9 cellular contexts compared by ENCODE assay signal in the genomic region with DNA sequence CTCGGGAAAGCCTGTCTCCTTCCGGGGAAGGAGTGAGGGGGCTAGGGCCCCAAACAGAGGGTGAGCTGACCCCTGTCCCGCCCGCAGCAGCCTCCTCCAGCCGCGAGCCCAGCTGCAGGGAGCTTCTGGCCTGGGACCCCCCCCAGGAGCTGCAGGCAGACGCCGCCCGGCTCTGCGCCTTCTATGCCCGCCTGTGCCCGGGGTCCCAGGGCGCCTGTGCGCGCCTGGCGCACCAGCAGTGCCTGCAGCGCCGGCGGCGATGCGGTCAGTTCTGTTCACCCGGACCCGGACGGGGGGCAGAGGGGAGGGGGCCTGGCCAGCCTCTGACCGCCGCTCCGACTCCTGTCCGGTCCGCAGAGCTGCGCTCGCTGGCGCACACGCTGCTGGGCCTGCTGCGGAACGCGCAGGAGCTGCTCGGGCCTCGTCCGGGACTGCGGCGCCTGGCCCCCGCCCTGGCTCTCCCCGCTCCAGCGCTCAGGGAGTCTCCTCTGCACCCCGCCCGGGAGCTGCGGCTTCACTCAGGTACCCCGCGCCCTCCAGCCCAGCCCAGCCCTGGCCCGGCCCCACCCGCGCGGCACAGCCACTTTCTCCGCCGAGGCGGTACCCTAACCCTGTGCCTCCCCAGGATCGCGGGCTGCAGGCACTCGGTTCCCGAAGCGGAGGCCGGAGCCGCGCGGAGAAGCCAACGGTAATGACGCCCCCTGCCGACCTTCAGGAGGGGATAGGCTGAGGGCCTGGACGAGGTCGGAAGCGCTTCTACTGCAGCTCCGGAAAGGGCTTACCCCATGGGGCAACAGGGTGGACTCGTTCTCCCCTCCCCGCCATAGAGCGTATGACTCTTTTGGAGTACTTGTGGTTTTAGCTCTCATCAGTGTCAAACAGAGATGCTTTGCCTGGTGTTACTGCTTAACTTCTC. TPM values are rescaled to one million over a fixed set of nuclear protein-coding genes. Genes with fewer than 3 reads are reported as not detected.
A peak's percentile ranks its signal among the peaks of the same experiment; 100 is the strongest.
DNase-seq lines count a peak whose midpoint lies in the region; ATAC-seq and TF ChIP-seq lines count a peak whose summit lies in the region.
"Had no signal": no experiment of that assay in that cellular context is flagged by ENCODE, and none has a peak within 500 bp of the region (broad histone marks: within the 10 kb centered on the region; RNA-seq: fewer than 3 reads in every experiment).

No MANE protein-coding gene starts in this region.

- H3K4me1 ChIP-seq in gastrocnemius medialis, result peaks cover 36 to 44% of the 10 kb centered on the region in 2 donors

- TF ChIP-seq POLR2A in gastrocnemius medialis (IDR thresholded peaks at IDR 0.05), result no peak

- intact Hi-C loops in Right ventricle myocardium superior (cut with DNase I) (loop anchor here (5.0 kb wide), 2 partner anchors 72 to 617 kb away; no protein-coding TSS in a partner anchor), gastrocnemius medialis (cut with DNase I; ENCODE audit: low total_unique reads) (loop anchor here (2.0 to 10.0 kb wide), 2 partner anchors 209 to 599 kb away; no protein-coding TSS in a partner anchor)

- TF ChIP-seq CTCF in LNCAP (IDR thresholded peaks at IDR 0.05), result peak; percentile 13; the same call in 1 of the 2 replicates
- TF ChIP-seq CTCF in gastrocnemius medialis (IDR thresholded peaks at IDR 0.05 in 4 of 5, conservative IDR thresholded peaks at IDR 0.05 in 1 of 5), result peak in 3 of 5 experiments; percentile 11 to 49 (median 22)

- H3K27me3 ChIP-seq in gastrocnemius medialis, result peaks cover 0 to 7% (median 0%) of the 10 kb centered on the region in 3 donors

- peak; percentile 26 for DNase-seq in EH (ENCODE audit: low read depth)
- peak; percentile 74 for DNase-seq in activated CD8-positive, alpha-beta memory T cell treated with anti-CD3 and anti-CD28 coated beads, Interleukin-2, amount 50 U/mL, for 48 hours
- peak; percentile 50 for DNase-seq in Right ventricle myocardium superior
- peak in 1 of 2 donors; percentile 63 for DNase-seq in gastrocnemius medialis

- peak overlapping the region; percentile 90 to 97 (median 94) for H3K27ac ChIP-seq in gastrocnemius medialis
- H3K27ac ChIP-seq: skin epidermis had no signal

- in situ Hi-C loops in gastrocnemius medialis (cut with MboI; ENCODE audit: low sequenced_read_pairs in 4 of 4), result loop anchor here in 1 of 4 donors (25.0 kb wide), 1 partner anchor 612 kb away; no protein-coding TSS in a partner anchor

- peak; percentile 58 for ATAC-seq in Right ventricle myocardium superior (ENCODE audit: poor library complexity)
- ATAC-seq in gastrocnemius medialis, result peak; percentile 21 to 34
- no peak for ATAC-seq in HG03571 (IDR thresholded peaks at IDR 0.05; ENCODE audit: unreplicated experiment)
- no peak for ATAC-seq in HG03565 (IDR thresholded peaks at IDR 0.05; ENCODE audit: unreplicated experiment)
- no peak for ATAC-seq in HG03039 (IDR thresholded peaks at IDR 0.05; ENCODE audit: unreplicated experiment)

- no peaks in the 10 kb centered on the region for H3K9me3 ChIP-seq in gastrocnemius medialis

- H3K36me3 ChIP-seq in gastrocnemius medialis, result no peaks in the 10 kb centered on the region

- H3K4me3 ChIP-seq in gastrocnemius medialis, result peak overlapping the region; percentile 54 to 67 (median 60)

RNA-seq across cellular contexts. Expression of gene CHRND, which starts 2.0 kb away (rescaled TPM):
- total RNA-seq in Right ventricle myocardium superior, result not detected
- 100 to 1,000 TPM in 1 of 4 donors, 10 to 100 TPM in 3; 49.1 to 119 (median 81.1) TPM for total RNA-seq in gastrocnemius medialis

RNA-seq across cellular contexts. Expression of gene PRSS56, which starts 3.8 kb away (rescaled TPM):
- total RNA-seq in Right ventricle myocardium superior (0.19 TPM), gastrocnemius medialis (1 to 10 TPM; 1.0 to 3.2 (median 2.2) TPM)

RNA-seq across cellular contexts. Expression of gene CHRNG, which starts 15.6 kb away (rescaled TPM):
- not detected for total RNA-seq in Right ventricle myocardium superior
- 10 to 100 TPM in 3 of 4 donors, 1 to 10 TPM in 1; 3.5 to 57.5 (median 24.6) TPM for total RNA-seq in gastrocnemius medialis

RNA-seq across cellular contexts. Expression of gene TIGD1, which starts 26.4 kb away (rescaled TPM):
- total RNA-seq in Right ventricle myocardium superior, result 1.7 TPM
- total RNA-seq in gastrocnemius medialis, result 1 to 10 TPM; 1.4 to 3.0 (median 2.1) TPM

RNA-seq across cellular contexts. Expression of gene EIF4E2, which starts 26.5 kb away (rescaled TPM):
- 41.1 TPM for total RNA-seq in Right ventricle myocardium superior
- 100 to 1,000 TPM in 1 of 4 donors, 10 to 100 TPM in 3; 57.9 to 111 (median 71.2) TPM for total RNA-seq in gastrocnemius medialis

Comparison
In these comparisons a context has a peak if more than half of its experiments do, and no peak if none do; other contexts are left out.
1. ATAC-seq: peak in Right ventricle myocardium superior (single experiment) and gastrocnemius medialis (2 of 2); none in HG03571 (single experiment), HG03565 (single experiment) and HG03039 (single experiment).
2. RNA of gene CHRND, which starts 2.0 kb away (total RNA-seq): 49.1 to 119 TPM in gastrocnemius medialis; not detected in Right ventricle myocardium superior (single experiment); every median in the first group is over 10 times any median in the second.